ENCODE assay signal across 19 cellular contexts in the genomic region with DNA sequence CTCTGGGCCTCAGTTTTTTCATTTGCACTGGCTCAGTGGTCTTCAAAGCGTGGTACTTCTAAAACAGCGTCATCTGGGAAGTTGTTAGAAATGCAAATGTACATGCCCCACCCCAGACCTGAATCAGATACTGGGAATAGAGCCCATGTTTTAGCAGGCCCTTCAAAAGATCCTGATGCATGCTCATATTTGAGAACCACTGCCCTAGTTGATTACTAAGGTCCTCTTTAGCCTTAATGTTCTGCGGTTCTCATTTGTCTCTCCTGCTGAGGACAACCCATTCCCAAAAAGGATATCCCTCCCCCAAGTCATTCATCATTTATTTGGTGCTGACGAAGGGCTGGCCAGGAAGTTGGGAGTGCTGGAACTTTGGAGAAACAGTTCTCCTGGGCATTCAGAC.
DNase-seq lines count a peak whose midpoint lies in the region; TF ChIP-seq lines count a peak whose summit lies in the region.
"Had no signal": no experiment of that assay in that cellular context is flagged by ENCODE, and none has a peak within 500 bp of the region (broad histone marks: within the 10 kb centered on the region; RNA-seq: fewer than 3 reads in every experiment).

No MANE protein-coding gene starts in this region.

- H3K18ac ChIP-seq in trophoblast cell (ENCODE audit: low read length): no peak overlapping the region

- no peak overlapping the region for H3K9ac ChIP-seq in trophoblast cell (ENCODE audit: low read length)
- H3K9ac ChIP-seq: KMS-11 had no signal

- no peak overlapping the region for H3K14ac ChIP-seq in trophoblast cell (ENCODE audit: low read length)

- no peak overlapping the region for H2BK12ac ChIP-seq in trophoblast cell (ENCODE audit: low read length)

- no peak overlapping the region for H3K27ac ChIP-seq in RWPE1
- peak overlapping the region; percentile 12 for H3K27ac ChIP-seq in trophoblast cell (ENCODE audit: low read depth, low read length)
- no peak overlapping the region for H3K27ac ChIP-seq in caudate nucleus (ENCODE audit: low read depth, low read length)
- H3K27ac ChIP-seq in Peyer's patch: no peak overlapping the region
- H3K27ac ChIP-seq: KMS-11 had no signal

- H3K4me3 ChIP-seq in epithelial cell of esophagus (ENCODE audit: low read length) (no peak overlapping the region), trophoblast cell (ENCODE audit: low read depth, low read length) (no peak overlapping the region), Peyer's patch (no peak overlapping the region)

- no peak overlapping the region for H4K12ac ChIP-seq in trophoblast cell (ENCODE audit: low read depth, low read length)

- H3K23ac ChIP-seq in trophoblast cell (ENCODE audit: low read length): no peak overlapping the region

- DNase-seq in ELR (ENCODE audit: low read depth): peak; percentile 71
- peak; percentile 36 for DNase-seq in RWPE1 (ENCODE audit: low spot score)
- DNase-seq in epithelial cell of esophagus (ENCODE audit: low read depth): peak; percentile 59
- no peak for DNase-seq in trophoblast cell
- DNase-seq in caudate nucleus (lab: John Stamatoyannopoulos, UW): no peak
- no peak for DNase-seq in Peyer's patch
- DNase-seq in activated CD4-positive, CD25-positive, alpha-beta regulatory T cell treated with anti-CD3 and anti-CD28 coated beads, Interleukin-2, amount 50 U/mL, for 72 hours: no peak
- DNase-seq: activated CD4-positive, alpha-beta T cell treated with anti-CD3 and anti-CD28 coated beads, Interleukin-2, amount 50 U/mL, for 4 hours; activated naive CD4-positive, alpha-beta T cell treated with anti-CD3 and anti-CD28 coated beads, Interleukin-2, amount 50 U/mL, for 16 hours; activated T-cell treated with anti-CD3 and anti-CD28 coated beads, Interleukin-2, amount 50 U/mL, for 1 hour; DMS 273 treated with DMSO at 0.1 percent for 48 hours; effector memory CD8-positive, alpha-beta T cell; foreskin melanocyte; H7; occipital lobe; stimulated activated CD4-positive, alpha-beta T cell treated with anti-CD3 and anti-CD28 coated beads, Interleukin-2, amount 100 ng/mL, for 24 hours; substantia nigra; SW 1271 had no signal

- peak overlapping the region; percentile 24 for H2AK5ac ChIP-seq in trophoblast cell (ENCODE audit: low read length)

- no peak for TF ChIP-seq POLR2A in Peyer's patch (IDR thresholded peaks at IDR 0.05)

- H4K8ac ChIP-seq in trophoblast cell (ENCODE audit: low read depth, low read length): no peak overlapping the region

- H3K79me2 ChIP-seq in trophoblast cell (ENCODE audit: control insufficient read depth, insufficient read depth, low read length, poor library complexity): no peaks in the 10 kb centered on the region

- H3K4ac ChIP-seq in trophoblast cell (ENCODE audit: low read depth, low read length): no peak overlapping the region

- POLR2A ChIA-PET in RWPE1 (lab: Yijun Ruan, JAX; ENCODE audit: low non-redundant PET): no interaction called here

- H2BK5ac ChIP-seq in trophoblast cell (ENCODE audit: low read depth, low read length, poor library complexity): no peak overlapping the region

- no peak overlapping the region for H3K4me2 ChIP-seq in trophoblast cell (ENCODE audit: low read length)
- H3K4me2 ChIP-seq: KMS-11 had no signal

- H3K79me1 ChIP-seq in trophoblast cell (ENCODE audit: low read length): peaks cover 7% of the 10 kb centered on the region

- H3K27me3 ChIP-seq in trophoblast cell (ENCODE audit: insufficient read depth, low read length): no peaks in the 10 kb centered on the region
- H3K27me3 ChIP-seq in Peyer's patch: no peaks in the 10 kb centered on the region

- no peak overlapping the region for H2BK120ac ChIP-seq in trophoblast cell (ENCODE audit: insufficient read depth, low read length, poor library complexity)

- WGBS in trophoblast cell (ENCODE audit: extremely low coverage, insufficient coverage, insufficient read length): no CpG with 5 or more reads among the region's 4 CpGs

- CTCF ChIA-PET in RWPE1 (lab: Yijun Ruan, JAX): interaction anchor here (0.6 kb wide), 1 partner anchor 256 kb away, joined by 3 read pairs; no protein-coding TSS in a partner anchor

- H3K9me3 ChIP-seq in trophoblast cell (ENCODE audit: insufficient read depth, low read depth, low read length) (no peaks in the 10 kb centered on the region), Peyer's patch (no peaks in the 10 kb centered on the region)

- H3K4me1 ChIP-seq in trophoblast cell (ENCODE audit: control insufficient read depth in 1 of 2, insufficient read depth in 2 of 2, low read length in 2 of 2) (peaks cover 7 to 17% of the 10 kb centered on the region in 2 experiments), Peyer's patch (no peaks in the 10 kb centered on the region)

- no peak overlapping the region for H2AFZ ChIP-seq in trophoblast cell (ENCODE audit: insufficient read depth, low read length, poor library complexity)

- H4K91ac ChIP-seq in trophoblast cell (ENCODE audit: low read depth, low read length): no peak overlapping the region

- H3K36me3 ChIP-seq in trophoblast cell (ENCODE audit: control insufficient read depth in 1 of 2, insufficient read depth in 2 of 2, low read length in 2 of 2) (no peaks in the 10 kb centered on the region), Peyer's patch (no peaks in the 10 kb centered on the region)

- TF ChIP-seq CTCF in RWPE1 (conservative IDR thresholded peaks at IDR 0.05; ENCODE audit: low read depth) (no peak), epithelial cell of esophagus (IDR thresholded peaks at IDR 0.05; ENCODE audit: insufficient read depth, low read depth, low read length, missing control alignments) (no peak), Peyer's patch (IDR thresholded peaks at IDR 0.05) (no peak)

Comparison
In these comparisons a context has a peak if more than half of its experiments do, and no peak if none do; other contexts are left out.
1. DNase-seq: peak in ELR (single experiment), RWPE1 (single experiment) and epithelial cell of esophagus (single experiment); none in trophoblast cell (0 of 2), caudate nucleus (0 of 61), Peyer's patch (0 of 3) and activated CD4-positive, CD25-positive, alpha-beta regulatory T cell treated with anti-CD3 and anti-CD28 coated beads, Interleukin-2, amount 50 U/mL, for 72 hours (single experiment).